ENCODE assay signal across 8 cellular contexts in genomic region chr11:14544611-14545010, GRCh38. TPM values are rescaled to one million over a fixed set of nuclear protein-coding genes. Genes with fewer than 3 reads are reported as not detected.
A peak's percentile ranks its signal among the peaks of the same experiment; 100 is the strongest.
DNase-seq lines count a peak whose midpoint lies in the region; ATAC-seq and TF ChIP-seq lines count a peak whose summit lies in the region.

No MANE protein-coding gene starts in this region.

- DNase-seq in M059J (ENCODE audit: low read depth) (peak; percentile 17), fibroblast of pulmonary artery (ENCODE audit: low read depth) (peak; percentile 82), islet precursor cell (no peak), NCI-H774 (lab: John Stamatoyannopoulos, UW) (no peak), NCI-H748 (lab: John Stamatoyannopoulos, UW; ENCODE audit: unreplicated experiment) (no peak), DMS153 treated with DMSO at 0.1 percent for 48 hours (lab: John Stamatoyannopoulos, UW; ENCODE audit: unreplicated experiment) (no peak)

- TF ChIP-seq CTCF in fibroblast of pulmonary artery (IDR thresholded peaks at IDR 0.05; ENCODE audit: low read length, missing control alignments): no peak

- ATAC-seq in GM18519 (IDR thresholded peaks at IDR 0.05; ENCODE audit: low FRiP score, unreplicated experiment) (peak; percentile 92), HG02571 (IDR thresholded peaks at IDR 0.05; ENCODE audit: unreplicated experiment) (peak; percentile 67)

- H3K4me3 ChIP-seq in fibroblast of pulmonary artery (replicated peaks; ENCODE audit: low read depth, low read length): no peak overlapping the region

RNA-seq across cellular contexts. Expression of gene PSMA1, which starts 24.4 kb away (rescaled TPM):
- total RNA-seq in M059J (2014; rRNA removed; shearing (Covaris generic)): 344 and 357 TPM in 2 replicates

RNA-seq across cellular contexts. Expression of gene COPB1, which starts 45.0 kb away (rescaled TPM):
- 263 and 357 TPM in 2 replicates for total RNA-seq in M059J (2014; rRNA removed; shearing (Covaris generic))

Comparison
In these comparisons a context has a peak if more than half of its experiments do, and no peak if none do; other contexts are left out.
1. DNase-seq: peak in M059J (single experiment) and fibroblast of pulmonary artery (single experiment); none in islet precursor cell (single experiment), NCI-H774 (single experiment), NCI-H748 (single experiment) and DMS153 treated with DMSO at 0.1 percent for 48 hours (single experiment).